In genomic region chr16:81094771-81095251, GRCh38 we compare ENCODE assay signal across 8 cellular contexts. TPM values are rescaled to one million over a fixed set of nuclear protein-coding genes. Genes with fewer than 3 reads are reported as not detected.
A peak's percentile ranks its signal among the peaks of the same experiment; 100 is the strongest.
DNase-seq lines count a peak whose midpoint lies in the region; ATAC-seq and TF ChIP-seq lines count a peak whose summit lies in the region.

No MANE protein-coding gene starts in this region.

- no TSS peak for BruUV-seq in OCI-LY7 (replicated peaks; lab: Mats Ljungman, UMichigan)

- H3K4me1 ChIP-seq in OCI-LY7 (ENCODE audit: insufficient read depth, low read length, poor library complexity, severe bottlenecking), result peaks cover 23% of the 10 kb centered on the region
- peaks cover 3% of the 10 kb centered on the region for H3K4me1 ChIP-seq in parathyroid adenoma
- peaks cover 14% of the 10 kb centered on the region for H3K4me1 ChIP-seq in body of pancreas

- H3K36me3 ChIP-seq in OCI-LY7 (ENCODE audit: insufficient read depth, low read length), result peaks cover 14% of the 10 kb centered on the region; the same call in 1 of the 2 replicates
- H3K36me3 ChIP-seq in parathyroid adenoma (ENCODE audit: control insufficient read depth, insufficient read depth, low read length), result no peaks in the 10 kb centered on the region
- H3K36me3 ChIP-seq in body of pancreas (replicated peaks in 1 of 2; ENCODE audit: insufficient read depth in 1 of 2, low read depth in 2 of 2), result no peaks in the 10 kb centered on the region

- CTCF ChIA-PET in OCI-LY7 (lab: Charles Lee; ENCODE audit: unreplicated experiment), result no interaction called here

- WGBS in body of pancreas, 2 donors, result 77 to 82% methylated on average over 21 of the region's 21 CpGs

- no peak for TF ChIP-seq POLR2A in body of pancreas (IDR thresholded peaks at IDR 0.05)

- H3K27me3 ChIP-seq in parathyroid adenoma (ENCODE audit: control insufficient read depth, insufficient read depth, low read length), result no peaks in the 10 kb centered on the region
- H3K27me3 ChIP-seq in body of pancreas, result no peaks in the 10 kb centered on the region

- H2AFZ ChIP-seq in OCI-LY7 (ENCODE audit: low read length), result peak overlapping the region; percentile 8; the same call in 1 of the 2 replicates
- no peak overlapping the region for H2AFZ ChIP-seq in parathyroid adenoma

- intact Hi-C loops in OCI-LY7 (cut with micrococcal nuclease; ENCODE audit: unreplicated experiment), result loop anchor here (10.0 kb wide), 1 partner anchor 220 kb away; the partner anchor contains the start of gene GAN
- intact Hi-C loops in body of pancreas (cut with DNase I), result no loop called here

- POLR2A ChIA-PET in OCI-LY7 (lab: Charles Lee), result interaction anchor here (0.6 to 1.6 kb wide), 3 partner anchors 11 to 73 kb away, joined by 3 to 6 read pairs (median 4); no protein-coding TSS in a partner anchor

- peak; percentile 31 for DNase-seq in ELR (ENCODE audit: low read depth)
- DNase-seq in OCI-LY7 (ENCODE audit: low spot score), result no peak
- no peak for DNase-seq in epithelial cell of esophagus (ENCODE audit: low read depth)
- DNase-seq in activated effector memory CD4-positive, alpha-beta T cell treated with Interleukin-2 at 50 U/mL for 16 hours, result no peak
- DNase-seq in body of pancreas, result no peak
- DNase-seq in NCI-H1930 (lab: John Stamatoyannopoulos, UW), result no peak

- no peak for TF ChIP-seq CTCF in OCI-LY7 (conservative IDR thresholded peaks at IDR 0.05; ENCODE audit: low read length)
- TF ChIP-seq CTCF in epithelial cell of esophagus (IDR thresholded peaks at IDR 0.05; ENCODE audit: insufficient read depth, low read depth, low read length, missing control alignments), result no peak
- TF ChIP-seq CTCF in parathyroid adenoma (IDR thresholded peaks at IDR 0.05), result no peak
- TF ChIP-seq CTCF in body of pancreas (IDR thresholded peaks at IDR 0.05), result no peak

- no peaks in the 10 kb centered on the region for H4K20me1 ChIP-seq in OCI-LY7 (ENCODE audit: insufficient read depth, low read length)

- H3K9ac ChIP-seq in parathyroid adenoma, result no peak overlapping the region

- H3K4me3 ChIP-seq in OCI-LY7 (ENCODE audit: low read depth, low read length, poor library complexity, severe bottlenecking), result peak overlapping the region; percentile 88
- peak overlapping the region; percentile 71 for H3K4me3 ChIP-seq in epithelial cell of esophagus (ENCODE audit: low read length)
- H3K4me3 ChIP-seq in parathyroid adenoma (ENCODE audit: low read depth, low read length), result peak overlapping the region; percentile 35
- H3K4me3 ChIP-seq in body of pancreas, result no peak overlapping the region

- H3K4me2 ChIP-seq in OCI-LY7 (ENCODE audit: low read length) (peak overlapping the region; percentile 78), parathyroid adenoma (ENCODE audit: low read length) (peak overlapping the region; percentile 89)

- ATAC-seq in GM19455 (IDR thresholded peaks at IDR 0.05; ENCODE audit: unreplicated experiment) (no peak), body of pancreas (no peak)

- H3K27ac ChIP-seq in OCI-LY7 (ENCODE audit: low read depth, low read length, poor library complexity, severe bottlenecking) (no peak overlapping the region), parathyroid adenoma (no peak overlapping the region), body of pancreas (no peak overlapping the region)

- no peaks in the 10 kb centered on the region for H3K9me3 ChIP-seq in OCI-LY7 (ENCODE audit: low read length)
- H3K9me3 ChIP-seq in parathyroid adenoma (ENCODE audit: control insufficient read depth, low read length), result no peaks in the 10 kb centered on the region
- no peaks in the 10 kb centered on the region for H3K9me3 ChIP-seq in body of pancreas

- H3K9me2 ChIP-seq in OCI-LY7 (ENCODE audit: insufficient read depth, low read length), result no peaks in the 10 kb centered on the region

- H3K79me2 ChIP-seq in OCI-LY7 (ENCODE audit: insufficient read depth, low read depth, low read length) (peaks cover 30% of the 10 kb centered on the region; the same call in 1 of the 2 replicates), parathyroid adenoma (peaks cover 2% of the 10 kb centered on the region)

RNA-seq across cellular contexts. Expression of gene GCSH, which starts 1.4 kb away (rescaled TPM):
- total RNA-seq in OCI-LY7 (2014; rRNA removed; shearing (Covaris generic)), result 11.7 and 23.4 TPM in 2 replicates
- total RNA-seq in OCI-LY7 (2022), result 32.0 and 42.5 TPM in 2 replicates
- total RNA-seq in body of pancreas, result 10 to 100 TPM in 1 of 2 donors, 1 to 10 TPM in 1; 7.3 to 17.8 TPM

RNA-seq across cellular contexts. Expression of gene C16orf46, which starts 17.8 kb away (rescaled TPM):
- total RNA-seq in OCI-LY7 (2014; rRNA removed; shearing (Covaris generic)), result 0.69 and 1.6 TPM in 2 replicates
- total RNA-seq in OCI-LY7 (2022), result 0.81 and 1.2 TPM in 2 replicates
- total RNA-seq in body of pancreas, result under 1 TPM; 0.33 to 0.52 TPM

RNA-seq across cellular contexts. Expression of gene ATMIN, which starts 59.2 kb away (rescaled TPM):
- total RNA-seq in OCI-LY7 (2014; rRNA removed; shearing (Covaris generic)), result 13.6 and 15.0 TPM in 2 replicates
- total RNA-seq in OCI-LY7 (2022) (23.7 and 26.1 TPM in 2 replicates), body of pancreas (10 to 100 TPM; 15.6 to 15.8 TPM)

Comparison
In these comparisons a context has a peak if more than half of its experiments do, and no peak if none do; other contexts are left out.
1. H3K4me3 ChIP-seq: peak in OCI-LY7 (single experiment), epithelial cell of esophagus (single experiment) and parathyroid adenoma (single experiment); none in body of pancreas (0 of 2).